ENCODE assay signal across 8 cellular contexts in the genomic region with DNA sequence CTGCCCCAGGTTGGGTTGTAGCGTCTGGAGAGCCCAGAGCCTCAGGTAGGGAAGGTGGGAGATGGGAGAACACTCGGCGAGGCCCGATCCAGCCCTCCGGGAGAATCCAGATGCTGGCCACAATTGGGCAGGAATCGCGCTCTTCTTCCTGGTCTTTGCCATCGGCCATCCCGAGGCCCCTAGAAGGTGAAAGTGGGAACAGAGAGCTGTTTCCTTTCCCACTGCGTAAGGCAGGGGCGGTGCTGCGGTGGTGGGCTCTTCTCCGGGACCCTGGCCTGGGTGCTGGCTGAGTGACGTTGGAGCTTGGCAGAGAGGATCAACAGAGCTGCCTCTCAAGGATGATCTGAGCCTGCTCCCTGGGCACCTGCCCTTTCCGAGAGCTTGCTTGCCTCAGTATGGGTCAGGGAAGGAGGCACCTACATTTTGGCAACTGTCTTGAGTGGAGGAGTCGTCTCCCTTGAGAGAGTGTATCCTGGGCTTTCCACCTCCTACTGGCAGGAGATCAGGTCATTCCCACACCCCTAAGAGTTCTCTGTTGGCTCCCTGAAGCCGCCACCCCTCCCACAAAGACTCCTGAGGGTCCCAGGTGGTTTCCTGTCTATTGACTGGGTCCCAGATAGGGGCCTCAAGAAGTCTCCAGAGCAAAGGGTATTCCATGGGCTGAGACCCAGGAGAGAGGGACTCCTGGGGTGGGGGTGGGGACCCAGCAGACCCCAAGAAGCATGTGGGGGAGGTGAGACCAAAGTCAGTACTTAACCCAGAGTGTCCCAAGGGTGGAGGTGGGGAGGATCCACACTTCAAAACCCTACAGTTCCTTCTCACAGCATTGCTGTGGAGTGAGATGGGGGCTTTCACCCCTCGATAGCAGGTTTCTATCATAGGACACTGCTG. TPM values are rescaled to one million over a fixed set of nuclear protein-coding genes. Genes with fewer than 3 reads are reported as not detected.
DNase-seq lines count a peak whose midpoint lies in the region; ATAC-seq, FAIRE-seq and TF ChIP-seq lines count a peak whose summit lies in the region.

No MANE protein-coding gene starts in this region.

- POLR2A ChIA-PET in A549 (lab: Yijun Ruan, JAX): interaction anchor here (0.6 to 1.6 kb wide), 5 partner anchors 160 to 478 kb away, joined by 3 to 7 read pairs (median 4); a partner anchor contains a TSS
- POLR2A ChIA-PET in IMR-90 (lab: Charles Lee; ENCODE audit: unreplicated experiment): interaction anchor here (1.3 kb wide), 1 partner anchor 160 kb away, joined by 8 read pairs; no protein-coding TSS in a partner anchor

- H3K4me3 ChIP-seq in A549: peak overlapping the region; percentile 84
- peak overlapping the region; percentile 97 for H3K4me3 ChIP-seq in IMR-90 (ENCODE audit: insufficient read depth, low read depth, low read length)
- peak overlapping the region; percentile 77 to 92 for H3K4me3 ChIP-seq in body of pancreas
- peak overlapping the region; percentile 63 to 79 for H3K4me3 ChIP-seq in uterus

- no peak for TF ChIP-seq EP300 in A549 (IDR thresholded peaks at IDR 0.05)

- no TSS peak for BruUV-seq in IMR-90 (replicated peaks; lab: Mats Ljungman, UMichigan)

- peaks cover 20% of the 10 kb centered on the region for H3K36me3 ChIP-seq in IMR-90 (ENCODE audit: control insufficient read depth, insufficient read depth, low read length)
- H3K36me3 ChIP-seq in body of pancreas (replicated peaks in 1 of 2; ENCODE audit: insufficient read depth in 1 of 2, low read depth in 2 of 2): peaks cover 0 to 5% of the 10 kb centered on the region in 2 donors
- no peaks in the 10 kb centered on the region for H3K36me3 ChIP-seq in uterus

- H3K4me2 ChIP-seq in A549 (peak overlapping the region; percentile 84), IMR-90 (ENCODE audit: low read depth, low read length) (peak overlapping the region; percentile 80)

- CTCF ChIA-PET in A549 (lab: Yijun Ruan, JAX): interaction anchor here (0.7 to 15.6 kb wide), 27 partner anchors 9 to 243 kb away, joined by 3 to 324 read pairs (median 5); a partner anchor contains a TSS
- CTCF ChIA-PET in IMR-90 (lab: Yijun Ruan, JAX): interaction anchor here (0.6 to 1.9 kb wide), 3 partner anchors 160 to 174 kb away, joined by 3 to 14 read pairs (median 11); no protein-coding TSS in a partner anchor

- no peak overlapping the region for H3K18ac ChIP-seq in IMR-90 (ENCODE audit: low read depth, low read length)

- H3K4me1 ChIP-seq in A549 (peaks cover 37% of the 10 kb centered on the region), IMR-90 (ENCODE audit: control insufficient read depth, insufficient read depth, low read length) (peaks cover 8% of the 10 kb centered on the region; the same call in 1 of the 2 replicates), body of pancreas (peaks cover 43% of the 10 kb centered on the region), uterus (peaks cover 9 to 12% of the 10 kb centered on the region in 2 donors)

- H2BK120ac ChIP-seq in IMR-90 (ENCODE audit: low read depth, low read length): peak overlapping the region; percentile 30

- no peak for FAIRE-seq in A549 (lab: Jason Lieb, UNC)

- H4K91ac ChIP-seq in IMR-90 (ENCODE audit: insufficient read depth, low read depth, low read length): peak overlapping the region; percentile 80; the same call in 1 of the 2 replicates

- H3K9me3 ChIP-seq in A549: no peaks in the 10 kb centered on the region
- no peaks in the 10 kb centered on the region for H3K9me3 ChIP-seq in IMR-90 (ENCODE audit: control insufficient read depth, insufficient read depth, low read length)
- no peaks in the 10 kb centered on the region for H3K9me3 ChIP-seq in body of pancreas
- H3K9me3 ChIP-seq in uterus: no peaks in the 10 kb centered on the region

- peaks cover 1% of the 10 kb centered on the region for H3K27me3 Mint-ChIP-seq in memory B cell

- H3K14ac ChIP-seq in IMR-90 (replicated peaks; ENCODE audit: low read depth, low read length): peak overlapping the region; percentile 64

- dilution Hi-C loops in IMR-90 (cut with HindIII; ENCODE audit: low sequenced_read_pairs, unreplicated experiment): no loop called here

- H4K5ac ChIP-seq in IMR-90 (ENCODE audit: low read depth, low read length): peak overlapping the region; percentile 53

- peaks cover 16% of the 10 kb centered on the region for H3K27me3 ChIP-seq in IMR-90 (ENCODE audit: control insufficient read depth, insufficient read depth, low read length)
- H3K27me3 ChIP-seq in body of pancreas: no peaks in the 10 kb centered on the region
- no peaks in the 10 kb centered on the region for H3K27me3 ChIP-seq in uterus

- H3K36me3 Mint-ChIP-seq in memory B cell: peaks cover 5% of the 10 kb centered on the region

- H2AK9ac ChIP-seq in IMR-90 (replicated peaks; ENCODE audit: low read depth, low read length, poor library complexity): peak overlapping the region; percentile 86

- WGBS in A549 (ENCODE audit: missing lambda C conversion rate): 11% methylated on average over 18 of the region's 18 CpGs
- WGBS in IMR-90 (ENCODE audit: extremely low coverage in 2 of 2, insufficient read length in 1 of 2), 2 experiments: 16% methylated on average over 9 of the region's 18 CpGs; no CpG with 5 or more reads in 1 of the 2 experiments
- 0 to 8% methylated on average over 14 to 18 of the region's 18 CpGs for WGBS in body of pancreas, 2 donors

- H3K4me1 Mint-ChIP-seq in memory B cell: peaks cover 31% of the 10 kb centered on the region

- intact Hi-C loops in IMR-90 (cut with micrococcal nuclease): loop anchor here (5.0 kb wide), 1 partner anchor 431 kb away; no protein-coding TSS in a partner anchor
- intact Hi-C loops in body of pancreas (cut with DNase I): no loop called here
- intact Hi-C loops in uterus (cut with DNase I; ENCODE audit: low total_unique reads): loop anchor here (10.0 kb wide), 1 partner anchor 428 kb away; no protein-coding TSS in a partner anchor

- DNase-seq in A549 (ENCODE audit: low read depth in 1 of 2, low spot score in 1 of 2) (peak; percentile 41 to 69), IMR-90 (peak; percentile 12), body of pancreas (peak in 1 of 4 donors; percentile 20), memory B cell (ENCODE audit: low spot score in 2 of 2) (no peak), uterus (peak in 1 of 2 donors; percentile 31), KG1 (lab: John Stamatoyannopoulos, UW) (no peak), left lobe of liver (ENCODE audit: low spot score) (no peak)

- no peak for TF ChIP-seq RAD21 in A549 (conservative IDR thresholded peaks at IDR 0.05 in 1 of 2, IDR thresholded peaks at IDR 0.05 in 1 of 2)
- no peak for TF ChIP-seq RAD21 in IMR-90 (IDR thresholded peaks at IDR 0.05; ENCODE audit: low read length)

- peaks cover 59% of the 10 kb centered on the region for H4K20me1 ChIP-seq in IMR-90 (ENCODE audit: insufficient read depth, low read length)

- H3K79me1 ChIP-seq in IMR-90 (ENCODE audit: low read depth in 1 of 2, low read length in 2 of 2): peaks cover 6 to 56% of the 10 kb centered on the region in 2 experiments; a peak in 3 of 4 replicates

- H2AFZ ChIP-seq in IMR-90 (replicated peaks; ENCODE audit: low read length, poor library complexity): peak overlapping the region; percentile 98

- peak overlapping the region; percentile 90 for H3K4me3 Mint-ChIP-seq in memory B cell

- TF ChIP-seq CTCF in A549 (IDR thresholded peaks at IDR 0.05) (no peak), IMR-90 (conservative IDR thresholded peaks at IDR 0.05; ENCODE audit: low read depth, low read length) (no peak), body of pancreas (IDR thresholded peaks at IDR 0.05) (no peak), uterus (IDR thresholded peaks at IDR 0.05) (no peak)

- TF ChIP-seq POLR2A in A549 (IDR thresholded peaks at IDR 0.05; ENCODE audit: low read length) (no peak), IMR-90 (IDR thresholded peaks at IDR 0.05; ENCODE audit: low read depth, low read length) (no peak), body of pancreas (IDR thresholded peaks at IDR 0.05) (peak in 1 of 3 donors; percentile 26), uterus (IDR thresholded peaks at IDR 0.05) (no peak)

- H3K56ac ChIP-seq in IMR-90 (ENCODE audit: extremely low read depth, insufficient read depth, low read length): peak overlapping the region; percentile 82

- peak overlapping the region; percentile 73 for H3K23ac ChIP-seq in IMR-90 (ENCODE audit: low read depth, low read length)

- peak overlapping the region; percentile 57 for H3K4ac ChIP-seq in IMR-90 (ENCODE audit: low read depth, low read length)

- no peak overlapping the region for H2BK15ac ChIP-seq in IMR-90 (ENCODE audit: low read depth, low read length)

- H3K27ac ChIP-seq in A549 (peak overlapping the region; percentile 92 to 93), IMR-90 (ENCODE audit: insufficient read depth, low read length) (peak overlapping the region; percentile 91), body of pancreas (peak overlapping the region; percentile 81 to 95 (median 94)), uterus (peak overlapping the region; percentile 86 to 93)

- H3K27ac Mint-ChIP-seq in memory B cell: peak overlapping the region; percentile 95

- no peak overlapping the region for H2BK20ac ChIP-seq in IMR-90 (ENCODE audit: low read depth, low read length)

- peak overlapping the region; percentile 10 for H2BK5ac ChIP-seq in IMR-90 (ENCODE audit: low read depth, low read length, poor library complexity, severe bottlenecking)

- peak overlapping the region; percentile 61 to 74 for H4K8ac ChIP-seq in IMR-90 (ENCODE audit: low read depth in 2 of 2, low read length in 2 of 2)

- H3K9me1 ChIP-seq in IMR-90 (ENCODE audit: insufficient read depth, low read length): no peaks in the 10 kb centered on the region

- no peaks in the 10 kb centered on the region for H3K9me3 Mint-ChIP-seq in memory B cell

- peak overlapping the region; percentile 80 for H2AK5ac ChIP-seq in IMR-90 (ENCODE audit: low read depth, low read length)

- peak overlapping the region; percentile 94 for H3K9ac ChIP-seq in IMR-90 (ENCODE audit: low read depth, low read length)

- peak; percentile 0 to 4; a peak in 4 of 6 replicates for ATAC-seq in A549
- no peak for ATAC-seq in IMR-90 (ENCODE audit: low read depth)
- no peak for ATAC-seq in body of pancreas
- no peak for ATAC-seq in memory B cell (ENCODE audit: low read depth)
- no peak for ATAC-seq in HG03159 (IDR thresholded peaks at IDR 0.05; ENCODE audit: unreplicated experiment)
- ATAC-seq in left lobe of liver: no peak

- in situ Hi-C loops in IMR-90 (cut with MboI; ENCODE audit: low sequenced_read_pairs): loop anchor here (5.0 kb wide), 1 partner anchor 176 kb away; no protein-coding TSS in a partner anchor

RNA-seq across cellular contexts. Expression of a gene that starts 1.6 kb away (rescaled TPM):
- polyA plus RNA-seq in A549 (2011; rRNA removed) (5.7 and 8.8 TPM in 2 replicates), A549 (2017; fragmentation: RNase III; extraction: RNeasy Plus Mini Kit Qiagen cat#74134 plus additional on column Dnase treatment) (14.7 to 16.7 TPM (median 15.1 TPM) in 3 replicates), IMR-90 (2012; rRNA removed) (5.7 and 7.0 TPM in 2 replicates)
- polyA plus RNA-seq in A549 (2012; cell fraction: cytosol; rRNA removed): 9.8 and 14.9 TPM in 2 replicates
- polyA plus RNA-seq in A549 (2012; cell fraction: nucleus; rRNA removed): 23.5 and 28.0 TPM in 2 replicates
- 17.5 and 20.4 TPM in 2 replicates for polyA minus RNA-seq in A549 (2011; rRNA and poly(A)+ RNA removed)
- total RNA-seq in IMR-90 (2012; rRNA removed) (1.3 and 1.9 TPM in 2 replicates), body of pancreas (10 to 100 TPM; 12.5 to 30.3 TPM), uterus (10 to 100 TPM in 2 of 4 donors, 1 to 10 TPM in 2; 4.6 to 43.9 (median 14.1) TPM), left lobe of liver (5.8 TPM)
- 3.1 and 5.9 TPM in 2 replicates for polyA plus RNA-seq in IMR-90 (2012; cell fraction: cytosol; rRNA removed)
- polyA plus RNA-seq in IMR-90 (2012; cell fraction: nucleus; rRNA removed; ENCODE audit: low replicate concordance): 6.0 and 10.0 TPM in 2 replicates

RNA-seq across cellular contexts. Expression of a gene that starts 54.9 kb away (rescaled TPM):
- not detected in 2 replicates for polyA plus RNA-seq in A549 (2011; rRNA removed)
- polyA plus RNA-seq in A549 (2012; cell fraction: cytosol; rRNA removed): not detected in 2 replicates
- polyA plus RNA-seq in A549 (2012; cell fraction: nucleus; rRNA removed): not detected in 2 replicates
- polyA plus RNA-seq in A549 (2017; fragmentation: RNase III; extraction: RNeasy Plus Mini Kit Qiagen cat#74134 plus additional on column Dnase treatment): not detected in 3 replicates
- not detected in 2 replicates for polyA minus RNA-seq in A549 (2011; rRNA and poly(A)+ RNA removed)
- not detected in 2 replicates for total RNA-seq in IMR-90 (2012; rRNA removed)
- polyA plus RNA-seq in IMR-90 (2012; rRNA removed): not detected in 2 replicates
- not detected in 2 replicates for polyA plus RNA-seq in IMR-90 (2012; cell fraction: cytosol; rRNA removed)
- not detected in 2 replicates for polyA plus RNA-seq in IMR-90 (2012; cell fraction: nucleus; rRNA removed; ENCODE audit: low replicate concordance)
- not detected for total RNA-seq in body of pancreas
- total RNA-seq in uterus: not detected
- not detected for total RNA-seq in left lobe of liver

Comparison
In these comparisons a context has a peak if more than half of its experiments do, and no peak if none do; other contexts are left out.
1. ATAC-seq: peak in A549 (2 of 2); none in IMR-90 (single experiment), body of pancreas (single experiment), memory B cell (single experiment), HG03159 (single experiment) and left lobe of liver (single experiment).
2. DNase-seq: peak in A549 (2 of 2) and IMR-90 (single experiment); none in memory B cell (0 of 2), KG1 (single experiment) and left lobe of liver (single experiment).
3. Peak in every context shown above with its lines, with median percentiles within 50 percentile points of each other: H3K27ac ChIP-seq and H3K4me3 ChIP-seq.